In genomic region chr20:25052255-25053206, GRCh38 we compare ENCODE assay signal across 1 cellular context.
TF ChIP-seq lines count a peak whose summit lies in the region.

No MANE protein-coding gene starts in this region.

TF ChIP-seq in H1, 55 proteins besides CTCF, POLR2A, EP300 and RAD21:
- no peak for TF ChIP-seq TAF7 (optimal IDR thresholded peaks at IDR 0.05; ENCODE audit: borderline replicate concordance, low read depth, low read length)
- peak; percentile 52; the same call in 1 of the 2 replicates for TF ChIP-seq KDM1A (IDR thresholded peaks at IDR 0.05; ENCODE audit: borderline replicate concordance, low read length)
- no peak for TF ChIP-seq PHF8 (conservative IDR thresholded peaks at IDR 0.05; ENCODE audit: low read depth, low read length)
- TF ChIP-seq SUZ12 (IDR thresholded peaks at IDR 0.05; ENCODE audit: low read length): no peak
- TF ChIP-seq CBX5 (IDR thresholded peaks at IDR 0.05; ENCODE audit: low read depth, low read length): no peak
- no peak for TF ChIP-seq CHD1 (IDR thresholded peaks at IDR 0.05; ENCODE audit: low read depth, low read length)
